Comparison of ENCODE assay signal across 1 cellular context in the genomic region with DNA sequence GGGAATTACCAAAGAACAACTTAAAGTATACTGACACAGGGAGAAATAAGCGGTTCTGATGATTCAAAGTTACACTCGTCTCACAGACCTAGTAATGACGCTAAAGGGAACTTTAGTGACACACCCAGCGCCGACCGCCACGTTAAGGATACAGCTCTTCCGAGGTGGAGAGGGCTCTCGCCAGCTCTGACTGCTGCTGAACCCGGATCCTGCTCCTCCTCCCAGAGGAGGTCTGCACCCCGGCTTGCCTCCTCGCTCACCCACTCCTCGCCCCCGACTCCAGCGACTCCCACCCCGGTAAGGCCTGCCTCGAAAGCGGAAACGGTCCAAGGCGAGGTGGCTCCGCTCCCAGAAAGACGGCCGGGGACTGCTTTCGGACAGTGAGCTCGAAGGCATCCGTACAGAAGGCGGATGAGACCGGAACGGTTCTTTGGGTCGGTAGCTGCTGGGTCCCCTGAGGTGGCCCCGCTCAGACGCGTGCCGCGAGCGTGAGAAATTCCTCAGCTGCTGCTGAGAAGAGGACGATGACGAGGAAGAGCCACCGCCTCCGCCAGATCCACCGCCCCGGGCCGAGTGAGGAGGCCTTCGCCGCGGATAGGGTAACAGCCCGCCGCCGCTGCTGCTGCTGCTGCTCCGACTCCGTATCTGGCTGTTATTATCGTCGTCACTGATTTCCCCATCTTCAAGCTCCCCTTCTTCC.
TF ChIP-seq lines count a peak whose summit lies in the region.

No MANE protein-coding gene starts in this region.

TF ChIP-seq in HepG2, 621 proteins besides CTCF, POLR2A, EP300 and RAD21 (continued from another document and continues in another):
- TF ChIP-seq, protein P1, sequence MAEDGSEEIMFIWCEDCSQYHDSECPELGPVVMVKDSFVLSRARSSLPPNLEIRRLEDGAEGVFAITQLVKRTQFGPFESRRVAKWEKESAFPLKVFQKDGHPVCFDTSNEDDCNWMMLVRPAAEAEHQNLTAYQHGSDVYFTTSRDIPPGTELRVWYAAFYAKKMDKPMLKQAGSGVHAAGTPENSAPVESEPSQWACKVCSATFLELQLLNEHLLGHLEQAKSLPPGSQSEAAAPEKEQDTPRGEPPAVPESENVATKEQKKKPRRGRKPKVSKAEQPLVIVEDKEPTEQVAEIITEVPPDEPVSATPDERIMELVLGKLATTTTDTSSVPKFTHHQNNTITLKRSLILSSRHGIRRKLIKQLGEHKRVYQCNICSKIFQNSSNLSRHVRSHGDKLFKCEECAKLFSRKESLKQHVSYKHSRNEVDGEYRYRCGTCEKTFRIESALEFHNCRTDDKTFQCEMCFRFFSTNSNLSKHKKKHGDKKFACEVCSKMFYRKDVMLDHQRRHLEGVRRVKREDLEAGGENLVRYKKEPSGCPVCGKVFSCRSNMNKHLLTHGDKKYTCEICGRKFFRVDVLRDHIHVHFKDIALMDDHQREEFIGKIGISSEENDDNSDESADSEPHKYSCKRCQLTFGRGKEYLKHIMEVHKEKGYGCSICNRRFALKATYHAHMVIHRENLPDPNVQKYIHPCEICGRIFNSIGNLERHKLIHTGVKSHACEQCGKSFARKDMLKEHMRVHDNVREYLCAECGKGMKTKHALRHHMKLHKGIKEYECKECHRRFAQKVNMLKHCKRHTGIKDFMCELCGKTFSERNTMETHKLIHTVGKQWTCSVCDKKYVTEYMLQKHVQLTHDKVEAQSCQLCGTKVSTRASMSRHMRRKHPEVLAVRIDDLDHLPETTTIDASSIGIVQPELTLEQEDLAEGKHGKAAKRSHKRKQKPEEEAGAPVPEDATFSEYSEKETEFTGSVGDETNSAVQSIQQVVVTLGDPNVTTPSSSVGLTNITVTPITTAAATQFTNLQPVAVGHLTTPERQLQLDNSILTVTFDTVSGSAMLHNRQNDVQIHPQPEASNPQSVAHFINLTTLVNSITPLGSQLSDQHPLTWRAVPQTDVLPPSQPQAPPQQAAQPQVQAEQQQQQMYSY (CRISPR knock-in tag; IDR thresholded peaks at IDR 0.05), result peak; percentile 21; the same call in 1 of the 2 replicates
- TF ChIP-seq ADNP (CRISPR knock-in tag; IDR thresholded peaks at IDR 0.05) (no peak), ELF4 (CRISPR knock-in tag; IDR thresholded peaks at IDR 0.05; ENCODE audit: borderline replicate concordance) (peak; percentile 30; the same call in 1 of the 2 replicates), RFX1 (IDR thresholded peaks at IDR 0.05) (no peak), ZNF350 (CRISPR knock-in tag; IDR thresholded peaks at IDR 0.05; ENCODE audit: borderline replicate concordance, low read depth) (no peak), NR2F2 (IDR thresholded peaks at IDR 0.05; ENCODE audit: borderline replicate concordance, low read depth) (no peak), EEA1 (CRISPR knock-in tag; IDR thresholded peaks at IDR 0.05; ENCODE audit: borderline replicate concordance) (no peak), ZNF605 (CRISPR knock-in tag; IDR thresholded peaks at IDR 0.05) (peak; percentile 33; the same call in 1 of the 2 replicates), ZNF33B (CRISPR knock-in tag; IDR thresholded peaks at IDR 0.05) (0 out of 2 replicates have a peak, but pooled peaks have one; percentile 25), ZNF788 (CRISPR knock-in tag; IDR thresholded peaks at IDR 0.05; ENCODE audit: borderline replicate concordance) (no peak; the same call in 1 of the 2 replicates), GTF2F1 (IDR thresholded peaks at IDR 0.05; ENCODE audit: low read length) (no peak), ZNF552 (CRISPR knock-in tag; IDR thresholded peaks at IDR 0.05; ENCODE audit: borderline replicate concordance) (no peak), RFXAP (CRISPR knock-in tag; IDR thresholded peaks at IDR 0.05; ENCODE audit: borderline replicate concordance) (no peak), ZNF530 (CRISPR knock-in tag; IDR thresholded peaks at IDR 0.05; ENCODE audit: low read depth) (no peak), CHD2 (IDR thresholded peaks at IDR 0.05; ENCODE audit: low read depth, low read length) (no peak), HMG20A (CRISPR knock-in tag; IDR thresholded peaks at IDR 0.05; ENCODE audit: borderline replicate concordance) (no peak), ARHGAP35 (CRISPR knock-in tag; IDR thresholded peaks at IDR 0.05; ENCODE audit: borderline replicate concordance) (no peak), KDM5B (CRISPR knock-in tag; IDR thresholded peaks at IDR 0.05; ENCODE audit: borderline replicate concordance) (peak; percentile 47; the same call in 1 of the 2 replicates), RCOR2 (CRISPR knock-in tag; IDR thresholded peaks at IDR 0.05) (no peak), NR2F6 (IDR thresholded peaks at IDR 0.05) (no peak), NR2F6 (CRISPR knock-in tag; IDR thresholded peaks at IDR 0.05) (no peak), SIN3B (IDR thresholded peaks at IDR 0.05; ENCODE audit: low read length) (no peak), ZBTB3 (CRISPR knock-in tag; IDR thresholded peaks at IDR 0.05; ENCODE audit: borderline replicate concordance, low read depth) (no peak), ZNF720 (CRISPR knock-in tag; IDR thresholded peaks at IDR 0.05) (no peak), FOXA3 (CRISPR knock-in tag; IDR thresholded peaks at IDR 0.05) (no peak), PHF21A (CRISPR knock-in tag; IDR thresholded peaks at IDR 0.05) (no peak), ZFYVE20 (CRISPR knock-in tag; IDR thresholded peaks at IDR 0.05; ENCODE audit: borderline replicate concordance, low read depth) (0 out of 2 replicates have a peak, but pooled peaks have one; percentile 27), SAP130 (CRISPR knock-in tag; IDR thresholded peaks at IDR 0.05; ENCODE audit: low read depth) (peak; percentile 20; the same call in 1 of the 2 replicates)
- TF ChIP-seq, protein P2, sequence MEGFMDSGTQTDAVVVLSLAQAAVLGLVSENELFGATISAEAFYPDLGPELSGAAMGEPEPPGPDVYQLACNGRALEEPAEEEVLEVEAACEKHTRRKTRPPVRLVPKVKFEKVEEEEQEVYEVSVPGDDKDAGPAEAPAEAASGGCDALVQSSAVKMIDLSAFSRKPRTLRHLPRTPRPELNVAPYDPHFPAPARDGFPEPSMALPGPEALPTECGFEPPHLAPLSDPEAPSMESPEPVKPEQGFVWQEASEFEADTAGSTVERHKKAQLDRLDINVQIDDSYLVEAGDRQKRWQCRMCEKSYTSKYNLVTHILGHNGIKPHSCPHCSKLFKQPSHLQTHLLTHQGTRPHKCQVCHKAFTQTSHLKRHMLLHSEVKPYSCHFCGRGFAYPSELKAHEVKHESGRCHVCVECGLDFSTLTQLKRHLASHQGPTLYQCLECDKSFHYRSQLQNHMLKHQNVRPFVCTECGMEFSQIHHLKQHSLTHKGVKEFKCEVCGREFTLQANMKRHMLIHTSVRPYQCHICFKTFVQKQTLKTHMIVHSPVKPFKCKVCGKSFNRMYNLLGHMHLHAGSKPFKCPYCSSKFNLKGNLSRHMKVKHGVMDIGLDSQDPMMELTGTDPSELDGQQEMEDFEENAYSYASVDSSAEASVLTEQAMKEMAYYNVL (CRISPR knock-in tag; IDR thresholded peaks at IDR 0.05; ENCODE audit: borderline replicate concordance), result no peak
- TF ChIP-seq, protein P3, sequence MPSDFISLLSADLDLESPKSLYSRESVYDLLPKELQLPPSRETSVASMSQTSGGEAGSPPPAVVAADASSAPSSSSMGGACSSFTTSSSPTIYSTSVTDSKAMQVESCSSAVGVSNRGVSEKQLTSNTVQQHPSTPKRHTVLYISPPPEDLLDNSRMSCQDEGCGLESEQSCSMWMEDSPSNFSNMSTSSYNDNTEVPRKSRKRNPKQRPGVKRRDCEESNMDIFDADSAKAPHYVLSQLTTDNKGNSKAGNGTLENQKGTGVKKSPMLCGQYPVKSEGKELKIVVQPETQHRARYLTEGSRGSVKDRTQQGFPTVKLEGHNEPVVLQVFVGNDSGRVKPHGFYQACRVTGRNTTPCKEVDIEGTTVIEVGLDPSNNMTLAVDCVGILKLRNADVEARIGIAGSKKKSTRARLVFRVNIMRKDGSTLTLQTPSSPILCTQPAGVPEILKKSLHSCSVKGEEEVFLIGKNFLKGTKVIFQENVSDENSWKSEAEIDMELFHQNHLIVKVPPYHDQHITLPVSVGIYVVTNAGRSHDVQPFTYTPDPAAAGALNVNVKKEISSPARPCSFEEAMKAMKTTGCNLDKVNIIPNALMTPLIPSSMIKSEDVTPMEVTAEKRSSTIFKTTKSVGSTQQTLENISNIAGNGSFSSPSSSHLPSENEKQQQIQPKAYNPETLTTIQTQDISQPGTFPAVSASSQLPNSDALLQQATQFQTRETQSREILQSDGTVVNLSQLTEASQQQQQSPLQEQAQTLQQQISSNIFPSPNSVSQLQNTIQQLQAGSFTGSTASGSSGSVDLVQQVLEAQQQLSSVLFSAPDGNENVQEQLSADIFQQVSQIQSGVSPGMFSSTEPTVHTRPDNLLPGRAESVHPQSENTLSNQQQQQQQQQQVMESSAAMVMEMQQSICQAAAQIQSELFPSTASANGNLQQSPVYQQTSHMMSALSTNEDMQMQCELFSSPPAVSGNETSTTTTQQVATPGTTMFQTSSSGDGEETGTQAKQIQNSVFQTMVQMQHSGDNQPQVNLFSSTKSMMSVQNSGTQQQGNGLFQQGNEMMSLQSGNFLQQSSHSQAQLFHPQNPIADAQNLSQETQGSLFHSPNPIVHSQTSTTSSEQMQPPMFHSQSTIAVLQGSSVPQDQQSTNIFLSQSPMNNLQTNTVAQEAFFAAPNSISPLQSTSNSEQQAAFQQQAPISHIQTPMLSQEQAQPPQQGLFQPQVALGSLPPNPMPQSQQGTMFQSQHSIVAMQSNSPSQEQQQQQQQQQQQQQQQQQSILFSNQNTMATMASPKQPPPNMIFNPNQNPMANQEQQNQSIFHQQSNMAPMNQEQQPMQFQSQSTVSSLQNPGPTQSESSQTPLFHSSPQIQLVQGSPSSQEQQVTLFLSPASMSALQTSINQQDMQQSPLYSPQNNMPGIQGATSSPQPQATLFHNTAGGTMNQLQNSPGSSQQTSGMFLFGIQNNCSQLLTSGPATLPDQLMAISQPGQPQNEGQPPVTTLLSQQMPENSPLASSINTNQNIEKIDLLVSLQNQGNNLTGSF (CRISPR knock-in tag; IDR thresholded peaks at IDR 0.05), result no peak
- TF ChIP-seq, protein P4, sequence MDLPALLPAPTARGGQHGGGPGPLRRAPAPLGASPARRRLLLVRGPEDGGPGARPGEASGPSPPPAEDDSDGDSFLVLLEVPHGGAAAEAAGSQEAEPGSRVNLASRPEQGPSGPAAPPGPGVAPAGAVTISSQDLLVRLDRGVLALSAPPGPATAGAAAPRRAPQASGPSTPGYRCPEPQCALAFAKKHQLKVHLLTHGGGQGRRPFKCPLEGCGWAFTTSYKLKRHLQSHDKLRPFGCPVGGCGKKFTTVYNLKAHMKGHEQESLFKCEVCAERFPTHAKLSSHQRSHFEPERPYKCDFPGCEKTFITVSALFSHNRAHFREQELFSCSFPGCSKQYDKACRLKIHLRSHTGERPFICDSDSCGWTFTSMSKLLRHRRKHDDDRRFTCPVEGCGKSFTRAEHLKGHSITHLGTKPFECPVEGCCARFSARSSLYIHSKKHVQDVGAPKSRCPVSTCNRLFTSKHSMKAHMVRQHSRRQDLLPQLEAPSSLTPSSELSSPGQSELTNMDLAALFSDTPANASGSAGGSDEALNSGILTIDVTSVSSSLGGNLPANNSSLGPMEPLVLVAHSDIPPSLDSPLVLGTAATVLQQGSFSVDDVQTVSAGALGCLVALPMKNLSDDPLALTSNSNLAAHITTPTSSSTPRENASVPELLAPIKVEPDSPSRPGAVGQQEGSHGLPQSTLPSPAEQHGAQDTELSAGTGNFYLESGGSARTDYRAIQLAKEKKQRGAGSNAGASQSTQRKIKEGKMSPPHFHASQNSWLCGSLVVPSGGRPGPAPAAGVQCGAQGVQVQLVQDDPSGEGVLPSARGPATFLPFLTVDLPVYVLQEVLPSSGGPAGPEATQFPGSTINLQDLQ (CRISPR knock-in tag; IDR thresholded peaks at IDR 0.05), result no peak
- TF ChIP-seq, protein P5, sequence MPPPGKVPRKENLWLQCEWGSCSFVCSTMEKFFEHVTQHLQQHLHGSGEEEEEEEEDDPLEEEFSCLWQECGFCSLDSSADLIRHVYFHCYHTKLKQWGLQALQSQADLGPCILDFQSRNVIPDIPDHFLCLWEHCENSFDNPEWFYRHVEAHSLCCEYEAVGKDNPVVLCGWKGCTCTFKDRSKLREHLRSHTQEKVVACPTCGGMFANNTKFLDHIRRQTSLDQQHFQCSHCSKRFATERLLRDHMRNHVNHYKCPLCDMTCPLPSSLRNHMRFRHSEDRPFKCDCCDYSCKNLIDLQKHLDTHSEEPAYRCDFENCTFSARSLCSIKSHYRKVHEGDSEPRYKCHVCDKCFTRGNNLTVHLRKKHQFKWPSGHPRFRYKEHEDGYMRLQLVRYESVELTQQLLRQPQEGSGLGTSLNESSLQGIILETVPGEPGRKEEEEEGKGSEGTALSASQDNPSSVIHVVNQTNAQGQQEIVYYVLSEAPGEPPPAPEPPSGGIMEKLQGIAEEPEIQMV (CRISPR knock-in tag; IDR thresholded peaks at IDR 0.05; ENCODE audit: low read depth), result no peak
- TF ChIP-seq, protein P6, sequence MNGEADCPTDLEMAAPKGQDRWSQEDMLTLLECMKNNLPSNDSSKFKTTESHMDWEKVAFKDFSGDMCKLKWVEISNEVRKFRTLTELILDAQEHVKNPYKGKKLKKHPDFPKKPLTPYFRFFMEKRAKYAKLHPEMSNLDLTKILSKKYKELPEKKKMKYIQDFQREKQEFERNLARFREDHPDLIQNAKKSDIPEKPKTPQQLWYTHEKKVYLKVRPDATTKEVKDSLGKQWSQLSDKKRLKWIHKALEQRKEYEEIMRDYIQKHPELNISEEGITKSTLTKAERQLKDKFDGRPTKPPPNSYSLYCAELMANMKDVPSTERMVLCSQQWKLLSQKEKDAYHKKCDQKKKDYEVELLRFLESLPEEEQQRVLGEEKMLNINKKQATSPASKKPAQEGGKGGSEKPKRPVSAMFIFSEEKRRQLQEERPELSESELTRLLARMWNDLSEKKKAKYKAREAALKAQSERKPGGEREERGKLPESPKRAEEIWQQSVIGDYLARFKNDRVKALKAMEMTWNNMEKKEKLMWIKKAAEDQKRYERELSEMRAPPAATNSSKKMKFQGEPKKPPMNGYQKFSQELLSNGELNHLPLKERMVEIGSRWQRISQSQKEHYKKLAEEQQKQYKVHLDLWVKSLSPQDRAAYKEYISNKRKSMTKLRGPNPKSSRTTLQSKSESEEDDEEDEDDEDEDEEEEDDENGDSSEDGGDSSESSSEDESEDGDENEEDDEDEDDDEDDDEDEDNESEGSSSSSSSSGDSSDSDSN (CRISPR knock-in tag; IDR thresholded peaks at IDR 0.05), result peak; percentile 90
- TF ChIP-seq, protein P7, sequence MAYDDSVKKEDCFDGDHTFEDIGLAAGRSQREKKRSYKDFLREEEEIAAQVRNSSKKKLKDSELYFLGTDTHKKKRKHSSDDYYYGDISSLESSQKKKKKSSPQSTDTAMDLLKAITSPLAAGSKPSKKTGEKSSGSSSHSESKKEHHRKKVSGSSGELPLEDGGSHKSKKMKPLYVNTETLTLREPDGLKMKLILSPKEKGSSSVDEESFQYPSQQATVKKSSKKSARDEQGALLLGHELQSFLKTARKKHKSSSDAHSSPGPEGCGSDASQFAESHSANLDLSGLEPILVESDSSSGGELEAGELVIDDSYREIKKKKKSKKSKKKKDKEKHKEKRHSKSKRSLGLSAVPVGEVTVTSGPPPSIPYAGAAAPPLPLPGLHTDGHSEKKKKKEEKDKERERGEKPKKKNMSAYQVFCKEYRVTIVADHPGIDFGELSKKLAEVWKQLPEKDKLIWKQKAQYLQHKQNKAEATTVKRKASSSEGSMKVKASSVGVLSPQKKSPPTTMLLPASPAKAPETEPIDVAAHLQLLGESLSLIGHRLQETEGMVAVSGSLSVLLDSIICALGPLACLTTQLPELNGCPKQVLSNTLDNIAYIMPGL (CRISPR knock-in tag; IDR thresholded peaks at IDR 0.05; ENCODE audit: borderline replicate concordance in 1 of 2, low read depth in 1 of 2), result peak in 1 of 2 experiments; percentile 71; a peak in 1 of 4 replicates
- TF ChIP-seq, protein P8, sequence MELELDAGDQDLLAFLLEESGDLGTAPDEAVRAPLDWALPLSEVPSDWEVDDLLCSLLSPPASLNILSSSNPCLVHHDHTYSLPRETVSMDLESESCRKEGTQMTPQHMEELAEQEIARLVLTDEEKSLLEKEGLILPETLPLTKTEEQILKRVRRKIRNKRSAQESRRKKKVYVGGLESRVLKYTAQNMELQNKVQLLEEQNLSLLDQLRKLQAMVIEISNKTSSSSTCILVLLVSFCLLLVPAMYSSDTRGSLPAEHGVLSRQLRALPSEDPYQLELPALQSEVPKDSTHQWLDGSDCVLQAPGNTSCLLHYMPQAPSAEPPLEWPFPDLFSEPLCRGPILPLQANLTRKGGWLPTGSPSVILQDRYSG (CRISPR knock-in tag; IDR thresholded peaks at IDR 0.05), result 0 out of 2 replicates have a peak, but pooled peaks have one; percentile 35
